ENCODE assay signal across 1 cellular context in the genomic region with DNA sequence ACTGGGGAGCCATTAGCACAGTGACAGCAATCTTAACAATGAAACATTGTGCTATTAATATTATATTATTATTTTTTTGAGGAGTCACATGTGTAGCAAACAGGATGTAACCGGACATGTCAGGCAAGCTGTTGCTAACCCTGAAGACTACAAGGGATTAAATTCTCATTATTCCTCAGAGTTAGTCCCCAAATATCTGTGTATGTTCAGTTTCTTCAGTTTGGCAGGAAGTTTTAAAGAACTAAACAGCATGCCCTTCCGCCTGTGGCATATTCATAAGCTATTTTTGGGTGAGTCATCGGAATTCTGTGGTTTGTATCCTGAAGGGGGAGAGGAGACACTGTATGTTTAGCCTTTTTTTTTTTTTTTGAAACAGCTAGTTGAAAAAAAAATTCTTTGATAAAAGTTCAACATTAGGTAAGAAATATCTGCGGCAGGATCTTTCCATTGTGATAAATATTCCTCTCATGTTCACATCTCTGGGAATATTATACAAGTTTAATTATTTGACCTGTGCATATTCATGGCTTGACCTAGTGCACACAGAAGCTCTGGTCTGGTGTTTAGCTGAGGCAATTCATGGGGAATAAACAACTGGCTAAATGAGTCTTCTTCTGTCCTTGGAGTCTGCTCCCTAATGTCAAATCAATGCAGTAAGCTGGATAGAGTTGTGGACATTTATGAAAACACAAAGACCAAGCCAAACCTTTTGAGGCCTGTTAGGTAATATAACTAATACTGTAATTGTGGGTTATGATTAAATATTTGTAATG.
TF ChIP-seq lines count a peak whose summit lies in the region.

No MANE protein-coding gene starts in this region.

TF ChIP-seq in GM23338, 12 proteins besides CTCF, POLR2A, EP300 and RAD21 (continued from another document):
- TF ChIP-seq ZNF462 (CRISPR knock-in tag; IDR thresholded peaks at IDR 0.05) (no peak), EZH2 (IDR thresholded peaks at IDR 0.05; ENCODE audit: low read depth, unreplicated experiment) (no peak), STAT1 (IDR thresholded peaks at IDR 0.05; ENCODE audit: unreplicated experiment) (no peak), EZH2phosphoT487 (IDR thresholded peaks at IDR 0.05; ENCODE audit: unreplicated experiment) (no peak), POLR2AphosphoS5 (IDR thresholded peaks at IDR 0.05; ENCODE audit: low read depth) (no peak)
